1 cellular context compared by ENCODE assay signal in the genomic region with DNA sequence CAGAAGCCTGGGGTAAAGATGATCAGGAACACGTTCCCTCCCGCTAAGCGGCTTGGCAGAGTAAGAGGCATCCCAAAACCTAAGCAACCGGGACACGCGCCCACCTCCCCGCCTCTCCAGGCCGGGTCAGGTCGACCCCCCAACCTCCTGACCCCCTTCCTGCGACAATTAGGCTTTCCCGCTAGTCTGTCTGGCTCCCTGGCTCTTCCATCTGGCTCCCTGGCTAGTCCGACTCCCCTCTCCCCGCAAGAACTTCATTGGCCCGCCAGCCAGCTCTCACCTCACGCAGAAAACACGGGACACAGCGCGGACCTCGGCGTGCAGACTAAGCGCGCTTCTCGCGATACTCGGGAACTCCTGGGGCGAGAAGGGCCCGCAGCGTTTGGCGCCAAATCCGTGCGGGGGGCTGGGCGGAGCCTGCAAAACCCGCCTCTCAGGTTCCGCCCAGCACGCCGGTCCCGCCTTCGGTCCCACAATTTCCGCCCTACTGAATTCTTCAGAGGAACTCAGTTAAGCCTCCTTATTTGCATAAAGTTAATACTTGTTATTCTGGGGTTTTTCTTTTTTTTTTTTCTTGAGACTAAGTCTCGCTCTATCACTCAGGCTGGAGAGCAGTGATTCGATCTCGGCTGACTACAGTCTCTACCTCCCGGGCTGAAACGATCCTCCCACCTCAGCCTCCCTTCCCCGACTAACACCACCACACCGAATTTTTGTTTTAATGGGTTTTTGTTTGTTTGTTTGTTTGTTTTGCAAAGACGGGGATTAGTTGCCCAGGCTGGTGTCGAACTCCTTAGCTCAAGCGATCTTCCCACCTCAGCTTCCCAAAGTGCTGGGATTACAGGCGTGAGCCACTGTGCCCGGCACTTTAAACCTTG.
A peak's percentile ranks its signal among the peaks of the same experiment; 100 is the strongest.
TF ChIP-seq lines count a peak whose summit lies in the region.

Gene TIPIN (minus strand): TSS at position 327 of the 878 bp plus-strand sequence. CDS start 3,738 bp downstream, outside the sequence.

TF ChIP-seq in H1, 55 proteins besides CTCF, POLR2A, EP300 and RAD21 (continues in another document):
- TF ChIP-seq RNF2 (IDR thresholded peaks at IDR 0.05; ENCODE audit: borderline replicate concordance, low read depth, low read length, missing control alignments, poor library complexity, severe bottlenecking) = no peak
- peak; percentile 88 for TF ChIP-seq CREB1 (IDR thresholded peaks at IDR 0.05)
- peak; percentile 97 for TF ChIP-seq BRCA1 (IDR thresholded peaks at IDR 0.05; ENCODE audit: low read depth, low read length)
- TF ChIP-seq SIX5 (IDR thresholded peaks at IDR 0.05; ENCODE audit: low read depth, low read length) = no peak
- no peak for TF ChIP-seq SIRT6 (IDR thresholded peaks at IDR 0.05; ENCODE audit: low read length)
- peak; percentile 99 for TF ChIP-seq KDM4A (IDR thresholded peaks at IDR 0.05; ENCODE audit: low read depth, low read length, severe bottlenecking)
- TF ChIP-seq CTBP2 (IDR thresholded peaks at IDR 0.05; ENCODE audit: borderline replicate concordance, insufficient read depth, insufficient read length, low read length) = peak; percentile 34
- TF ChIP-seq SAP30 (IDR thresholded peaks at IDR 0.05; ENCODE audit: insufficient read depth, insufficient replicate concordance, low read length) = peak; percentile 33
- peak; percentile 80 for TF ChIP-seq PHF8 (conservative IDR thresholded peaks at IDR 0.05; ENCODE audit: low read depth, low read length)
- TF ChIP-seq RFX5 (IDR thresholded peaks at IDR 0.05; ENCODE audit: borderline replicate concordance, low read depth, low read length) = no peak
- no peak for TF ChIP-seq JUND (IDR thresholded peaks at IDR 0.05; ENCODE audit: low read length)
- no peak for TF ChIP-seq JUN (IDR thresholded peaks at IDR 0.05; ENCODE audit: low read depth, low read length)
- TF ChIP-seq KDM5A (IDR thresholded peaks at IDR 0.05; ENCODE audit: low read length) = no peak
- TF ChIP-seq TAF7 (optimal IDR thresholded peaks at IDR 0.05; ENCODE audit: borderline replicate concordance, low read depth, low read length) = peak; percentile 71
- no peak for TF ChIP-seq TEAD4 (IDR thresholded peaks at IDR 0.05; ENCODE audit: low read depth, low read length)
- no peak for TF ChIP-seq POU5F1 (IDR thresholded peaks at IDR 0.05; ENCODE audit: low read depth, low read length)
- TF ChIP-seq, protein P1, sequence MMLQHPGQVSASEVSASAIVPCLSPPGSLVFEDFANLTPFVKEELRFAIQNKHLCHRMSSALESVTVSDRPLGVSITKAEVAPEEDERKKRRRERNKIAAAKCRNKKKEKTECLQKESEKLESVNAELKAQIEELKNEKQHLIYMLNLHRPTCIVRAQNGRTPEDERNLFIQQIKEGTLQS (IDR thresholded peaks at IDR 0.05; ENCODE audit: insufficient read depth, low read depth, low read length) = no peak
- TF ChIP-seq CEBPB (IDR thresholded peaks at IDR 0.05; ENCODE audit: low read depth, low read length) = no peak
- TF ChIP-seq, protein P2, sequence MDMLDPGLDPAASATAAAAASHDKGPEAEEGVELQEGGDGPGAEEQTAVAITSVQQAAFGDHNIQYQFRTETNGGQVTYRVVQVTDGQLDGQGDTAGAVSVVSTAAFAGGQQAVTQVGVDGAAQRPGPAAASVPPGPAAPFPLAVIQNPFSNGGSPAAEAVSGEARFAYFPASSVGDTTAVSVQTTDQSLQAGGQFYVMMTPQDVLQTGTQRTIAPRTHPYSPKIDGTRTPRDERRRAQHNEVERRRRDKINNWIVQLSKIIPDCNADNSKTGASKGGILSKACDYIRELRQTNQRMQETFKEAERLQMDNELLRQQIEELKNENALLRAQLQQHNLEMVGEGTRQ (IDR thresholded peaks at IDR 0.05; ENCODE audit: low read length) = no peak
- no peak for TF ChIP-seq EZH2 (IDR thresholded peaks at IDR 0.05; ENCODE audit: low read depth, low read length, severe bottlenecking)
- TF ChIP-seq CBX8 (IDR thresholded peaks at IDR 0.05; ENCODE audit: borderline replicate concordance, low read depth, low read length) = no peak
- TF ChIP-seq SP2 (IDR thresholded peaks at IDR 0.05; ENCODE audit: low read length) = no peak
- TF ChIP-seq CHD2 (IDR thresholded peaks at IDR 0.05; ENCODE audit: low read length) = peak; percentile 100
- TF ChIP-seq RBBP5 (IDR thresholded peaks at IDR 0.05; ENCODE audit: borderline replicate concordance, low read depth, low read length) = peak; percentile 66; the same call in 1 of the 2 replicates
- TF ChIP-seq FOSL1 (IDR thresholded peaks at IDR 0.05; ENCODE audit: insufficient read depth, low read depth, low read length) = no peak
- peak; percentile 85 for TF ChIP-seq TBP (IDR thresholded peaks at IDR 0.05; ENCODE audit: low read depth, low read length)
- TF ChIP-seq NRF1 (IDR thresholded peaks at IDR 0.05; ENCODE audit: low read depth, low read length) = no peak
- TF ChIP-seq E2F6 (IDR thresholded peaks at IDR 0.05) = peak; percentile 90
- TF ChIP-seq NANOG (IDR thresholded peaks at IDR 0.05; ENCODE audit: insufficient read depth, low read depth, low read length, poor library complexity, severe bottlenecking) = no peak
- TF ChIP-seq GTF2F1 (IDR thresholded peaks at IDR 0.05; ENCODE audit: borderline replicate concordance, low read depth, low read length) = peak; percentile 63; the same call in 1 of the 2 replicates
- TF ChIP-seq SP4 (IDR thresholded peaks at IDR 0.05; ENCODE audit: low read length) = no peak; the same call in 1 of the 2 replicates
- peak; percentile 88 for TF ChIP-seq ATF2 (IDR thresholded peaks at IDR 0.05; ENCODE audit: low read length)
- peak; percentile 91 for TF ChIP-seq TAF1 (IDR thresholded peaks at IDR 0.05; ENCODE audit: low read depth, low read length)
- 0 out of 2 replicates have a peak, but pooled peaks have one; percentile 38 for TF ChIP-seq YY1 (IDR thresholded peaks at IDR 0.05; ENCODE audit: low read depth, low read length)
- TF ChIP-seq CBX5 (IDR thresholded peaks at IDR 0.05; ENCODE audit: low read depth, low read length) = no peak
- peak; percentile 70; the same call in 1 of the 2 replicates for TF ChIP-seq POLR2AphosphoS5 (IDR thresholded peaks at IDR 0.05; ENCODE audit: low read depth, low read length)
- no peak for TF ChIP-seq RXRA (IDR thresholded peaks at IDR 0.05; ENCODE audit: insufficient read depth, low read depth, low read length)
- no peak for TF ChIP-seq CHD1 (IDR thresholded peaks at IDR 0.05; ENCODE audit: low read depth, low read length)
- TF ChIP-seq ASH2L (IDR thresholded peaks at IDR 0.05; ENCODE audit: low read length) = peak; percentile 80
- peak; percentile 79 for TF ChIP-seq MAX (IDR thresholded peaks at IDR 0.05)
- 0 out of 4 replicates have a peak, but pooled peaks have one; percentile 16 to 71 for TF ChIP-seq HDAC2 (IDR thresholded peaks at IDR 0.05; ENCODE audit: borderline replicate concordance in 1 of 2, low read depth in 2 of 2, low read length in 2 of 2)
- 0 out of 4 replicates have a peak, but pooled peaks of 1 of the 2 experiments have one; percentile 63 for TF ChIP-seq SIN3A (conservative IDR thresholded peaks at IDR 0.05 in 1 of 2, IDR thresholded peaks at IDR 0.05 in 1 of 2; ENCODE audit: low read depth in 1 of 2, low read length in 2 of 2)
- peak; percentile 60; the same call in 1 of the 2 replicates for TF ChIP-seq BACH1 (IDR thresholded peaks at IDR 0.05; ENCODE audit: low read length)
- no peak for TF ChIP-seq SP1 (IDR thresholded peaks at IDR 0.05; ENCODE audit: low read depth, low read length)
- TF ChIP-seq, protein P3, sequence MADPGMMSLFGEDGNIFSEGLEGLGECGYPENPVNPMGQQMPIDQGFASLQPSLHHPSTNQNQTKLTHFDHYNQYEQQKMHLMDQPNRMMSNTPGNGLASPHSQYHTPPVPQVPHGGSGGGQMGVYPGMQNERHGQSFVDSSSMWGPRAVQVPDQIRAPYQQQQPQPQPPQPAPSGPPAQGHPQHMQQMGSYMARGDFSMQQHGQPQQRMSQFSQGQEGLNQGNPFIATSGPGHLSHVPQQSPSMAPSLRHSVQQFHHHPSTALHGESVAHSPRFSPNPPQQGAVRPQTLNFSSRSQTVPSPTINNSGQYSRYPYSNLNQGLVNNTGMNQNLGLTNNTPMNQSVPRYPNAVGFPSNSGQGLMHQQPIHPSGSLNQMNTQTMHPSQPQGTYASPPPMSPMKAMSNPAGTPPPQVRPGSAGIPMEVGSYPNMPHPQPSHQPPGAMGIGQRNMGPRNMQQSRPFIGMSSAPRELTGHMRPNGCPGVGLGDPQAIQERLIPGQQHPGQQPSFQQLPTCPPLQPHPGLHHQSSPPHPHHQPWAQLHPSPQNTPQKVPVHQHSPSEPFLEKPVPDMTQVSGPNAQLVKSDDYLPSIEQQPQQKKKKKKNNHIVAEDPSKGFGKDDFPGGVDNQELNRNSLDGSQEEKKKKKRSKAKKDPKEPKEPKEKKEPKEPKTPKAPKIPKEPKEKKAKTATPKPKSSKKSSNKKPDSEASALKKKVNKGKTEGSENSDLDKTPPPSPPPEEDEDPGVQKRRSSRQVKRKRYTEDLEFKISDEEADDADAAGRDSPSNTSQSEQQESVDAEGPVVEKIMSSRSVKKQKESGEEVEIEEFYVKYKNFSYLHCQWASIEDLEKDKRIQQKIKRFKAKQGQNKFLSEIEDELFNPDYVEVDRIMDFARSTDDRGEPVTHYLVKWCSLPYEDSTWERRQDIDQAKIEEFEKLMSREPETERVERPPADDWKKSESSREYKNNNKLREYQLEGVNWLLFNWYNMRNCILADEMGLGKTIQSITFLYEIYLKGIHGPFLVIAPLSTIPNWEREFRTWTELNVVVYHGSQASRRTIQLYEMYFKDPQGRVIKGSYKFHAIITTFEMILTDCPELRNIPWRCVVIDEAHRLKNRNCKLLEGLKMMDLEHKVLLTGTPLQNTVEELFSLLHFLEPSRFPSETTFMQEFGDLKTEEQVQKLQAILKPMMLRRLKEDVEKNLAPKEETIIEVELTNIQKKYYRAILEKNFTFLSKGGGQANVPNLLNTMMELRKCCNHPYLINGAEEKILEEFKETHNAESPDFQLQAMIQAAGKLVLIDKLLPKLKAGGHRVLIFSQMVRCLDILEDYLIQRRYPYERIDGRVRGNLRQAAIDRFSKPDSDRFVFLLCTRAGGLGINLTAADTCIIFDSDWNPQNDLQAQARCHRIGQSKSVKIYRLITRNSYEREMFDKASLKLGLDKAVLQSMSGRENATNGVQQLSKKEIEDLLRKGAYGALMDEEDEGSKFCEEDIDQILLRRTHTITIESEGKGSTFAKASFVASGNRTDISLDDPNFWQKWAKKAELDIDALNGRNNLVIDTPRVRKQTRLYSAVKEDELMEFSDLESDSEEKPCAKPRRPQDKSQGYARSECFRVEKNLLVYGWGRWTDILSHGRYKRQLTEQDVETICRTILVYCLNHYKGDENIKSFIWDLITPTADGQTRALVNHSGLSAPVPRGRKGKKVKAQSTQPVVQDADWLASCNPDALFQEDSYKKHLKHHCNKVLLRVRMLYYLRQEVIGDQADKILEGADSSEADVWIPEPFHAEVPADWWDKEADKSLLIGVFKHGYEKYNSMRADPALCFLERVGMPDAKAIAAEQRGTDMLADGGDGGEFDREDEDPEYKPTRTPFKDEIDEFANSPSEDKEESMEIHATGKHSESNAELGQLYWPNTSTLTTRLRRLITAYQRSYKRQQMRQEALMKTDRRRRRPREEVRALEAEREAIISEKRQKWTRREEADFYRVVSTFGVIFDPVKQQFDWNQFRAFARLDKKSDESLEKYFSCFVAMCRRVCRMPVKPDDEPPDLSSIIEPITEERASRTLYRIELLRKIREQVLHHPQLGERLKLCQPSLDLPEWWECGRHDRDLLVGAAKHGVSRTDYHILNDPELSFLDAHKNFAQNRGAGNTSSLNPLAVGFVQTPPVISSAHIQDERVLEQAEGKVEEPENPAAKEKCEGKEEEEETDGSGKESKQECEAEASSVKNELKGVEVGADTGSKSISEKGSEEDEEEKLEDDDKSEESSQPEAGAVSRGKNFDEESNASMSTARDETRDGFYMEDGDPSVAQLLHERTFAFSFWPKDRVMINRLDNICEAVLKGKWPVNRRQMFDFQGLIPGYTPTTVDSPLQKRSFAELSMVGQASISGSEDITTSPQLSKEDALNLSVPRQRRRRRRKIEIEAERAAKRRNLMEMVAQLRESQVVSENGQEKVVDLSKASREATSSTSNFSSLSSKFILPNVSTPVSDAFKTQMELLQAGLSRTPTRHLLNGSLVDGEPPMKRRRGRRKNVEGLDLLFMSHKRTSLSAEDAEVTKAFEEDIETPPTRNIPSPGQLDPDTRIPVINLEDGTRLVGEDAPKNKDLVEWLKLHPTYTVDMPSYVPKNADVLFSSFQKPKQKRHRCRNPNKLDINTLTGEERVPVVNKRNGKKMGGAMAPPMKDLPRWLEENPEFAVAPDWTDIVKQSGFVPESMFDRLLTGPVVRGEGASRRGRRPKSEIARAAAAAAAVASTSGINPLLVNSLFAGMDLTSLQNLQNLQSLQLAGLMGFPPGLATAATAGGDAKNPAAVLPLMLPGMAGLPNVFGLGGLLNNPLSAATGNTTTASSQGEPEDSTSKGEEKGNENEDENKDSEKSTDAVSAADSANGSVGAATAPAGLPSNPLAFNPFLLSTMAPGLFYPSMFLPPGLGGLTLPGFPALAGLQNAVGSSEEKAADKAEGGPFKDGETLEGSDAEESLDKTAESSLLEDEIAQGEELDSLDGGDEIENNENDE (IDR thresholded peaks at IDR 0.05; ENCODE audit: insufficient replicate concordance, low read length) = peak; percentile 43
- no peak for TF ChIP-seq MAFK (IDR thresholded peaks at IDR 0.05; ENCODE audit: low read depth, low read length)
- no peak for TF ChIP-seq SUZ12 (IDR thresholded peaks at IDR 0.05; ENCODE audit: low read length)
- TF ChIP-seq HDAC6 (IDR thresholded peaks at IDR 0.05; ENCODE audit: low read depth, low read length) = no peak
- TF ChIP-seq EGR1 (IDR thresholded peaks at IDR 0.05; ENCODE audit: borderline replicate concordance, low read depth, low read length) = no peak
- TF ChIP-seq GABPA (IDR thresholded peaks at IDR 0.05; ENCODE audit: borderline replicate concordance, insufficient read depth, low read length) = no peak
- no peak for TF ChIP-seq BCL11A (IDR thresholded peaks at IDR 0.05; ENCODE audit: low read depth in 2 of 2, low read length in 2 of 2)
- no peak for TF ChIP-seq TCF12 (IDR thresholded peaks at IDR 0.05; ENCODE audit: low read depth, low read length)
- no peak for TF ChIP-seq ZNF274 (IDR thresholded peaks at IDR 0.05; ENCODE audit: borderline replicate concordance, extremely low read depth, low read length)
